24 cellular contexts compared by ENCODE assay signal in the genomic region with DNA sequence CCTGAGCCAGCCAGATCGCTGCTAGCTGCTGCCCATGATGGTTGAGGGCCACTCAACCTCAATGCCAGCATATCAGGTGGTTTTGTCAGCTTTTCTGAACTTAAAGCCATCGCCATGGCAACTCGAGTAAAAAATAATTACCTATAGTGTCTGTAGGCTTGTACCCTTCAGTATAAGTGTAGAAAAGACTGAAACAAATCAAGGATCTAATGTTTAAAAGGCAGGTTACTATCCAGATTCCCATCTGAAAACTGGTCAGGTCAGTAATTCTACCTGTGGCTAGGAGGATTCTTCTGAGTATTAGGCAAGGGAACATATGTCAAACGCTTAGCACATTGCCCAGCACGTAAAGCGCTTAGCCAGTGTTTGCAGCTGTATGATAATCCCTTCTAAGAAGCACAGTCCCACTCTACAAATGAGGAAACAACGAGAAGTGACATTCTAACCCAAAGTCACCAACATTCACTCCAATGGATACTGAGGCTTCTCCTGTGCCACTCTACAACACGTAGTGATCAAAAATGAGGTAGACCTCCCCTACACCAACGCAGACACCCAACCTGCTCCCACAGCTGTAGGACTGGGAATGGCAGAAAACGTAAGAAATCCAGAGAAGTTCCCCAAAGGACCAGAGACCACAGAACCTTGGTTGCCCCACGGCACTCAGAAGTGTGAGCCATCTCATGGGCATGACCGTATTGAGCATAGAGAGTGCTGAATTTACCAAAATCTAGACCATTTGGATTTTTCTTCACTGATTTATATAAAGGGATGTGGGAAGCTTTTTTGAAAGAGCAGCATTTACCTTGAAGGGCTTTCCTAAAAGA. TPM values are rescaled to one million over a fixed set of nuclear protein-coding genes. Genes with fewer than 3 reads are reported as not detected.
A peak's percentile ranks its signal among the peaks of the same experiment; 100 is the strongest.
DNase-seq lines count a peak whose midpoint lies in the region; ATAC-seq, FAIRE-seq and TF ChIP-seq lines count a peak whose summit lies in the region.
"Had no signal": no experiment of that assay in that cellular context is flagged by ENCODE, and none has a peak within 500 bp of the region (broad histone marks: within the 10 kb centered on the region; RNA-seq: fewer than 3 reads in every experiment).

No MANE protein-coding gene starts in this region.

- no peak overlapping the region for H3K4me3 Mint-ChIP-seq in CD4-positive, alpha-beta T cell
- H3K4me3 Mint-ChIP-seq: CD4-positive, alpha-beta memory T cell had no signal

- H3K4me1 ChIP-seq in K562 (replicated peaks in 1 of 2; ENCODE audit: control insufficient read depth in 2 of 2, insufficient read depth in 2 of 2, low read length in 2 of 2), result no peaks in the 10 kb centered on the region
- H3K4me1 ChIP-seq: BLaER1 had no signal

- H4K20me1 ChIP-seq in K562 (replicated peaks; ENCODE audit: control insufficient read depth, insufficient read depth, low read length), result no peaks in the 10 kb centered on the region; the same call in 1 of the 2 replicates

- TF ChIP-seq RAD21 in K562 (CRISPR knock-in tag; conservative IDR thresholded peaks at IDR 0.05 in 1 of 2, IDR thresholded peaks at IDR 0.05 in 1 of 2), result no peak

- TF ChIP-seq CTCF in CD4-positive, alpha-beta T cell (IDR thresholded peaks at IDR 0.05), result no peak
- TF ChIP-seq CTCF in K562 (IDR thresholded peaks at IDR 0.05 in 2 of 3, conservative IDR thresholded peaks at IDR 0.05 in 1 of 3; ENCODE audit: insufficient read depth in 2 of 3, low read depth in 1 of 3, low read length in 3 of 3) (no peak), brain microvascular endothelial cell (IDR thresholded peaks at IDR 0.05; ENCODE audit: low read depth, low read length, missing control alignments) (no peak)

- no peaks in the 10 kb centered on the region for H3K9me3 ChIP-seq in CD4-positive, alpha-beta T cell (ENCODE audit: control insufficient read depth, low read length)
- H3K9me3 ChIP-seq in K562 (replicated peaks; ENCODE audit: control insufficient read depth, insufficient read depth, low read depth, low read length) (no peaks in the 10 kb centered on the region), MG63 (no peaks in the 10 kb centered on the region)
- H3K9me3 ChIP-seq: BLaER1, Caco-2, SK-N-SH had no signal

- intact Hi-C loops in CD4-positive, alpha-beta T cell (cut with DNase I, micrococcal nuclease), result no loop called here
- intact Hi-C loops in K562 (cut with micrococcal nuclease), result no loop called here

- no peaks in the 10 kb centered on the region for H3K4me1 Mint-ChIP-seq in CD4-positive, alpha-beta T cell (ENCODE audit: low read depth)

- H3K4me2 ChIP-seq in K562 (ENCODE audit: insufficient read depth, low read length), result no peak overlapping the region
- H3K4me2 ChIP-seq: BLaER1, PC-9, SK-N-SH had no signal

- no peaks in the 10 kb centered on the region for H3K27me3 Mint-ChIP-seq in CD4-positive, alpha-beta T cell
- H3K27me3 Mint-ChIP-seq: CD4-positive, alpha-beta memory T cell had no signal

- no peak for TF ChIP-seq EP300 in K562 (IDR thresholded peaks at IDR 0.05; ENCODE audit: low read length)

- CTCF ChIA-PET in CD4-positive, alpha-beta T cell (lab: Charles Lee), result no interaction called here
- CTCF ChIA-PET in K562 (lab: Yijun Ruan, JAX; ENCODE audit: low intra/inter-chr PET ratio), result no interaction called here

- no TSS peak for BruUV-seq in K562 (replicated peaks; lab: Mats Ljungman, UMichigan)

- POLR2A ChIA-PET in CD4-positive, alpha-beta T cell (lab: Charles Lee), result no interaction called here
- POLR2A ChIA-PET in K562 (lab: Yijun Ruan, JAX), result interaction anchor here (0.6 to 1.6 kb wide), 2 partner anchors 11 to 12 kb away, joined by 3 to 4 read pairs; no protein-coding TSS in a partner anchor

- 95% methylated on average over 12 of the region's 12 CpGs for WGBS in K562 (ENCODE audit: insufficient coverage, low coverage, missing lambda C conversion rate)

- H3K9me1 ChIP-seq in K562 (ENCODE audit: control insufficient read depth, insufficient read depth, low read length), result no peaks in the 10 kb centered on the region

- H3K4me3 ChIP-seq in K562, result no peak overlapping the region
- no peak overlapping the region for H3K4me3 ChIP-seq in MG63
- H3K4me3 ChIP-seq in brain microvascular endothelial cell (ENCODE audit: low read depth, low read length), result no peak overlapping the region
- H3K4me3 ChIP-seq: BLaER1, PC-9 had no signal

- in situ Hi-C loops in K562 (cut with MboI), result no loop called here
- in situ Hi-C loops in brain microvascular endothelial cell (cut with HindIII; ENCODE audit: low pct_ligation_motif_present, low sequenced_read_pairs), result no loop called here

- no peak for TF ChIP-seq POLR2A in K562 (conservative IDR thresholded peaks at IDR 0.05)

- H3K27ac Mint-ChIP-seq in CD4-positive, alpha-beta T cell, result peak overlapping the region; percentile 53
- H3K27ac Mint-ChIP-seq: CD4-positive, alpha-beta memory T cell had no signal

- H3K36me3 ChIP-seq in K562 (ENCODE audit: control insufficient read depth, insufficient read depth, low read length) (peaks cover 55% of the 10 kb centered on the region), MG63 (peaks cover 63% of the 10 kb centered on the region), brain microvascular endothelial cell (replicated peaks) (peaks cover 53% of the 10 kb centered on the region)

- no peaks in the 10 kb centered on the region for H3K9me3 Mint-ChIP-seq in CD4-positive, alpha-beta T cell
- H3K9me3 Mint-ChIP-seq: CD4-positive, alpha-beta memory T cell had no signal

- FAIRE-seq in K562 (lab: Jason Lieb, UNC), result no peak
- FAIRE-seq: G401.6, GM12892, GM18507 had no signal

- no peak overlapping the region for H2AFZ ChIP-seq in K562 (ENCODE audit: low read depth, low read length)
- H2AFZ ChIP-seq: PC-9 had no signal

- DNase-seq in CD4-positive, alpha-beta T cell, result no peak
- DNase-seq in D341Med (ENCODE audit: low spot score), result peak; percentile 59
- peak; percentile 67 for DNase-seq in NCI-H524 treated with DMSO at 0.1 percent for 48 hours (lab: John Stamatoyannopoulos, UW)
- no peak for DNase-seq in K562 (ENCODE audit: extremely low read depth in 1 of 4, low spot score in 3 of 4)
- DNase-seq in MG63, result no peak
- DNase-seq in brain microvascular endothelial cell, result no peak
- DNase-seq: Caco-2; CD4-positive, alpha-beta memory T cell; GOT3; KBM-7; NCI-H1092 treated with DMSO at 0.1 percent for 48 hours; NCI-H1694; NCI-H2081; NCI-H446; NCI-H69; PC-9; RPMI8226; SHP77 treated with DMSO at 0.1 percent for 48 hours; SK-N-SH had no signal

- peaks cover 68% of the 10 kb centered on the region for H3K36me3 Mint-ChIP-seq in CD4-positive, alpha-beta T cell (ENCODE audit: low read depth)

- no peak for ATAC-seq in CD4-positive, alpha-beta T cell (ENCODE audit: poor library complexity)
- ATAC-seq in K562, result no peak
- no peak for ATAC-seq in HG02588 (IDR thresholded peaks at IDR 0.05; ENCODE audit: unreplicated experiment)

- no peak overlapping the region for H3K9ac ChIP-seq in K562 (ENCODE audit: insufficient read depth in 1 of 2, low read depth in 2 of 2, low read length in 2 of 2)
- H3K9ac ChIP-seq: BLaER1, SK-N-SH had no signal

- no peaks in the 10 kb centered on the region for H3K79me2 ChIP-seq in K562 (ENCODE audit: control insufficient read depth, insufficient read depth, low read length)

- H3K27ac ChIP-seq in CD4-positive, alpha-beta T cell (ENCODE audit: low read depth, low read length), result no peak overlapping the region
- H3K27ac ChIP-seq in K562 (ENCODE audit: extremely low read depth, low read depth, low read length) (no peak overlapping the region), brain microvascular endothelial cell (no peak overlapping the region)
- H3K27ac ChIP-seq: BLaER1, PC-9 had no signal

- H3K27me3 ChIP-seq in CD4-positive, alpha-beta T cell (ENCODE audit: control insufficient read depth, insufficient read depth, low read length), result no peaks in the 10 kb centered on the region
- H3K27me3 ChIP-seq in K562 (ENCODE audit: control insufficient read depth in 2 of 2, insufficient read depth in 2 of 2, low read length in 2 of 2), result no peaks in the 10 kb centered on the region
- no peaks in the 10 kb centered on the region for H3K27me3 ChIP-seq in MG63
- no peaks in the 10 kb centered on the region for H3K27me3 ChIP-seq in brain microvascular endothelial cell (replicated peaks)
- H3K27me3 ChIP-seq: BLaER1 had no signal

TF ChIP-seq in K562, 482 proteins besides CTCF, POLR2A, EP300 and RAD21:
- TF ChIP-seq RFX1 (IDR thresholded peaks at IDR 0.05), result peak; percentile 79
- no peak for TF ChIP-seq MEIS2 (IDR thresholded peaks at IDR 0.05; ENCODE audit: partially characterized antibody)
- TF ChIP-seq ZNF3 (CRISPR knock-in tag; IDR thresholded peaks at IDR 0.05), result no peak

RNA-seq across cellular contexts. Expression of a gene that starts 55.3 kb away (rescaled TPM):
- 100 to 1,000 TPM; 183 to 189 TPM for total RNA-seq in CD4-positive, alpha-beta T cell
- total RNA-seq in K562 (2011; cell fraction: chromatin; rRNA removed; ENCODE audit: low replicate concordance), result 135 and 417 TPM in 2 replicates
- total RNA-seq in K562 (2011; cell fraction: nucleolus; rRNA removed), result 73.4 and 74.5 TPM in 2 replicates
- total RNA-seq in K562 (2011; cell fraction: nucleoplasm; rRNA removed), result 136 and 183 TPM in 2 replicates
- total RNA-seq in K562 (2014; rRNA removed), result 113 and 118 TPM in 2 replicates
- total RNA-seq in K562 (2014; rRNA removed; fragmentation: Illumina TruSeq; extraction: Trizol), result 136 TPM in 2 replicates
- 154 and 163 TPM in 2 replicates for total RNA-seq in K562 (2015; rRNA removed; fragmentation: Illumina TruSeq; extraction: Trizol)
- 72.1 and 76.5 TPM in 2 replicates for total RNA-seq in K562 (2021)
- polyA plus RNA-seq in K562 (2011; rRNA removed), result 38.6 and 39.5 TPM in 2 replicates
- 11.6 and 18.9 TPM in 2 replicates for polyA plus RNA-seq in K562 (2011; cell fraction: cytosol; rRNA removed)
- polyA plus RNA-seq in K562 (2011; cell fraction: nucleus; rRNA removed), result 114 and 120 TPM in 2 replicates
- polyA plus RNA-seq in K562 (2012), result 88.1 and 95.6 TPM in 2 replicates
- 107 and 132 TPM in 2 replicates for polyA plus RNA-seq in K562 (2014; fragmentation: Illumina TruSeq; extraction: Trizol)
- polyA plus RNA-seq in K562 (2014; fragmentation: Nextera tagmentation; extraction: Ambion mirVana), result 10 to 100 TPM; 61.4 to 69.7 TPM
- 99.3 and 102 TPM in 2 replicates for polyA plus RNA-seq in K562 (2014; rRNA removed)
- polyA minus RNA-seq in K562 (2011; rRNA and poly(A)+ RNA removed), result 72.6 and 90.1 TPM in 2 replicates
- 28.4 and 34.2 TPM in 2 replicates for polyA minus RNA-seq in K562 (2011; cell fraction: cytosol; rRNA and poly(A)+ RNA removed)
- polyA minus RNA-seq in K562 (2011; cell fraction: nucleus; rRNA and poly(A)+ RNA removed), result 94.8 and 155 TPM in 2 replicates
- 43.9 and 50.6 TPM in 2 replicates for total RNA-seq in MG63 (2014; rRNA removed; shearing (Covaris generic); ENCODE audit: low replicate concordance)

Comparison
In these comparisons a context has a peak if more than half of its experiments do, and no peak if none do; other contexts are left out.
1. DNase-seq: peak in D341Med (single experiment) and NCI-H524 treated with DMSO at 0.1 percent for 48 hours (single experiment); none in CD4-positive, alpha-beta T cell (0 of 10), K562 (0 of 4), MG63 (single experiment) and brain microvascular endothelial cell (single experiment).